Comparison of ENCODE assay signal across 1 cellular context in the genomic region with DNA sequence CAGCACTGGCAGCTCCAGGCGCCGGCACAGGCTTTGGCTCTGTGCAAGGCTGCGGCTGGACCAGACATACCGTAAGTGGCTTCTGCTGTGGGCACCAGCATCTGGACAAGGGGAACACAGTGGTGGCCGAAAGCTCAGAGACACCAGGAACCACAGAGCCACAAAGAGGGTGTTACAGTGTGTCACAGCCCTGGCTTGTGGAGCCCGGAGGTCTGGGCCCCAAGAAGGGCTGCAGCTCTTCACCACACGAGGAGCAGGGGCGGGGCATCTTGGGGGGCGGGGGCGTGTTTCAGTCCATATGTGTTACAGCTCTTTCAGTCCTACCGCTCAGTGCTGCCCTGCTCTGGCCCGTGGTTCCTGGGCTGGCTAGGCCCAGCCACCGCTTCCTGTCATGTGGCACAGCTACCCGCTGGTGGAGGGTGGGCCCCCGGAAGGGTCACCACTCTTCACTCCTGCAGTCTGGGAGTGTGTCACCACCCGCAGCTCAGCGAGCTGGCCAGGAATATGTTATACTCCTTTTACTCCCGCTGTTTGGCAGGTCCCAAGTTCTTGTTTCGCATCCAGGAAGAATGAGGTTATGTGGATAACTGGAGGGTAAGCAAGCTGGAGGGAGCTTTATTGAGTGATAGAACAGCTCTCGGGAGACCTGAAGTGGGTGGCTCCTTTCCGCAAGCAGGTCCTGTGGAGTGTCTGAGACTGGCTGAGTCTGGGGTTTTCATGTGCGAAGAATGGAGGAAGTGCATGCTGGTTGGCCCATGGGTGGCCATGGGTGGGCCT.
TF ChIP-seq lines count a peak whose summit lies in the region.

No MANE protein-coding gene starts in this region.

TF ChIP-seq in HepG2, 621 proteins besides CTCF, POLR2A, EP300 and RAD21 (continues in another document):
- TF ChIP-seq NAIF1 (CRISPR knock-in tag; IDR thresholded peaks at IDR 0.05; ENCODE audit: borderline replicate concordance), result no peak
- TF ChIP-seq, protein P1, sequence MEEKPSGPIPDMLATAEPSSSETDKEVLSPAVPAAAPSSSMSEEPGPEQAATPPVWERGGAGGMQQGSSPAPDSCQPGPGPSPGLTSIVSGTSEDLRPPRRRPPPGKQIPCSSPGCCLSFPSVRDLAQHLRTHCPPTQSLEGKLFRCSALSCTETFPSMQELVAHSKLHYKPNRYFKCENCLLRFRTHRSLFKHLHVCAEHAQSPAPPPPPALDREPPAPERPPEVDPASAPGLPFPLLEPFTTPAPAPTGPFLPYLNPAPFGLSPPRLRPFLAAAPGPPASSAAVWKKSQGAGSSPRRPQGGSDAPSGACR (CRISPR knock-in tag; IDR thresholded peaks at IDR 0.05), result peak; percentile 88
- peak; percentile 57 for TF ChIP-seq FOSL2 (CRISPR knock-in tag; IDR thresholded peaks at IDR 0.05)
- TF ChIP-seq FOXO1 (CRISPR knock-in tag; IDR thresholded peaks at IDR 0.05), result 0 out of 2 replicates have a peak, but pooled peaks have one; percentile 59
- TF ChIP-seq ZXDC (CRISPR knock-in tag; IDR thresholded peaks at IDR 0.05), result 0 out of 2 replicates have a peak, but pooled peaks have one; percentile 82
- TF ChIP-seq, protein P2, sequence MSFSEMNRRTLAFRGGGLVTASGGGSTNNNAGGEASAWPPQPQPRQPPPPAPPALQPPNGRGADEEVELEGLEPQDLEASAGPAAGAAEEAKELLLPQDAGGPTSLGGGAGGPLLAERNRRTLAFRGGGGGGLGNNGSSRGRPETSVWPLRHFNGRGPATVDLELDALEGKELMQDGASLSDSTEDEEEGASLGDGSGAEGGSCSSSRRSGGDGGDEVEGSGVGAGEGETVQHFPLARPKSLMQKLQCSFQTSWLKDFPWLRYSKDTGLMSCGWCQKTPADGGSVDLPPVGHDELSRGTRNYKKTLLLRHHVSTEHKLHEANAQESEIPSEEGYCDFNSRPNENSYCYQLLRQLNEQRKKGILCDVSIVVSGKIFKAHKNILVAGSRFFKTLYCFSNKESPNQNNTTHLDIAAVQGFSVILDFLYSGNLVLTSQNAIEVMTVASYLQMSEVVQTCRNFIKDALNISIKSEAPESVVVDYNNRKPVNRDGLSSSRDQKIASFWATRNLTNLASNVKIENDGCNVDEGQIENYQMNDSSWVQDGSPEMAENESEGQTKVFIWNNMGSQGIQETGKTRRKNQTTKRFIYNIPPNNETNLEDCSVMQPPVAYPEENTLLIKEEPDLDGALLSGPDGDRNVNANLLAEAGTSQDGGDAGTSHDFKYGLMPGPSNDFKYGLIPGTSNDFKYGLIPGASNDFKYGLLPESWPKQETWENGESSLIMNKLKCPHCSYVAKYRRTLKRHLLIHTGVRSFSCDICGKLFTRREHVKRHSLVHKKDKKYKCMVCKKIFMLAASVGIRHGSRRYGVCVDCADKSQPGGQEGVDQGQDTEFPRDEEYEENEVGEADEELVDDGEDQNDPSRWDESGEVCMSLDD (CRISPR knock-in tag; IDR thresholded peaks at IDR 0.05; ENCODE audit: borderline replicate concordance), result 0 out of 2 replicates have a peak, but pooled peaks have one; percentile 33
- peak; percentile 44; the same call in 1 of the 2 replicates for TF ChIP-seq ZNF275 (CRISPR knock-in tag; IDR thresholded peaks at IDR 0.05; ENCODE audit: borderline replicate concordance)
- TF ChIP-seq TOE1 (CRISPR knock-in tag; IDR thresholded peaks at IDR 0.05), result peak; percentile 81; the same call in 1 of the 2 replicates
- peak; percentile 84 for TF ChIP-seq ASH2L (IDR thresholded peaks at IDR 0.05; ENCODE audit: insufficient read length, low read depth, low read length)
- TF ChIP-seq KDM1A (CRISPR knock-in tag; IDR thresholded peaks at IDR 0.05), result 0 out of 2 replicates have a peak, but pooled peaks have one; percentile 10
- TF ChIP-seq MEIS1 (CRISPR knock-in tag; IDR thresholded peaks at IDR 0.05; ENCODE audit: borderline replicate concordance), result peak; percentile 50; the same call in 1 of the 2 replicates
- TF ChIP-seq ATF3 (CRISPR knock-in tag; IDR thresholded peaks at IDR 0.05), result no peak; the same call in 1 of the 2 replicates
- TF ChIP-seq, protein P3, sequence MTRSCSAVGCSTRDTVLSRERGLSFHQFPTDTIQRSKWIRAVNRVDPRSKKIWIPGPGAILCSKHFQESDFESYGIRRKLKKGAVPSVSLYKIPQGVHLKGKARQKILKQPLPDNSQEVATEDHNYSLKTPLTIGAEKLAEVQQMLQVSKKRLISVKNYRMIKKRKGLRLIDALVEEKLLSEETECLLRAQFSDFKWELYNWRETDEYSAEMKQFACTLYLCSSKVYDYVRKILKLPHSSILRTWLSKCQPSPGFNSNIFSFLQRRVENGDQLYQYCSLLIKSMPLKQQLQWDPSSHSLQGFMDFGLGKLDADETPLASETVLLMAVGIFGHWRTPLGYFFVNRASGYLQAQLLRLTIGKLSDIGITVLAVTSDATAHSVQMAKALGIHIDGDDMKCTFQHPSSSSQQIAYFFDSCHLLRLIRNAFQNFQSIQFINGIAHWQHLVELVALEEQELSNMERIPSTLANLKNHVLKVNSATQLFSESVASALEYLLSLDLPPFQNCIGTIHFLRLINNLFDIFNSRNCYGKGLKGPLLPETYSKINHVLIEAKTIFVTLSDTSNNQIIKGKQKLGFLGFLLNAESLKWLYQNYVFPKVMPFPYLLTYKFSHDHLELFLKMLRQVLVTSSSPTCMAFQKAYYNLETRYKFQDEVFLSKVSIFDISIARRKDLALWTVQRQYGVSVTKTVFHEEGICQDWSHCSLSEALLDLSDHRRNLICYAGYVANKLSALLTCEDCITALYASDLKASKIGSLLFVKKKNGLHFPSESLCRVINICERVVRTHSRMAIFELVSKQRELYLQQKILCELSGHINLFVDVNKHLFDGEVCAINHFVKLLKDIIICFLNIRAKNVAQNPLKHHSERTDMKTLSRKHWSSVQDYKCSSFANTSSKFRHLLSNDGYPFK (CRISPR knock-in tag; IDR thresholded peaks at IDR 0.05; ENCODE audit: borderline replicate concordance), result peak; percentile 86
- TF ChIP-seq HDAC2 (CRISPR knock-in tag; IDR thresholded peaks at IDR 0.05), result peak; percentile 45; the same call in 1 of the 2 replicates
- TF ChIP-seq ZNF616 (CRISPR knock-in tag; IDR thresholded peaks at IDR 0.05; ENCODE audit: low read depth), result no peak
- peak; percentile 1; the same call in 1 of the 2 replicates for TF ChIP-seq ZNF333 (CRISPR knock-in tag; IDR thresholded peaks at IDR 0.05; ENCODE audit: borderline replicate concordance)
- TF ChIP-seq, protein P4, sequence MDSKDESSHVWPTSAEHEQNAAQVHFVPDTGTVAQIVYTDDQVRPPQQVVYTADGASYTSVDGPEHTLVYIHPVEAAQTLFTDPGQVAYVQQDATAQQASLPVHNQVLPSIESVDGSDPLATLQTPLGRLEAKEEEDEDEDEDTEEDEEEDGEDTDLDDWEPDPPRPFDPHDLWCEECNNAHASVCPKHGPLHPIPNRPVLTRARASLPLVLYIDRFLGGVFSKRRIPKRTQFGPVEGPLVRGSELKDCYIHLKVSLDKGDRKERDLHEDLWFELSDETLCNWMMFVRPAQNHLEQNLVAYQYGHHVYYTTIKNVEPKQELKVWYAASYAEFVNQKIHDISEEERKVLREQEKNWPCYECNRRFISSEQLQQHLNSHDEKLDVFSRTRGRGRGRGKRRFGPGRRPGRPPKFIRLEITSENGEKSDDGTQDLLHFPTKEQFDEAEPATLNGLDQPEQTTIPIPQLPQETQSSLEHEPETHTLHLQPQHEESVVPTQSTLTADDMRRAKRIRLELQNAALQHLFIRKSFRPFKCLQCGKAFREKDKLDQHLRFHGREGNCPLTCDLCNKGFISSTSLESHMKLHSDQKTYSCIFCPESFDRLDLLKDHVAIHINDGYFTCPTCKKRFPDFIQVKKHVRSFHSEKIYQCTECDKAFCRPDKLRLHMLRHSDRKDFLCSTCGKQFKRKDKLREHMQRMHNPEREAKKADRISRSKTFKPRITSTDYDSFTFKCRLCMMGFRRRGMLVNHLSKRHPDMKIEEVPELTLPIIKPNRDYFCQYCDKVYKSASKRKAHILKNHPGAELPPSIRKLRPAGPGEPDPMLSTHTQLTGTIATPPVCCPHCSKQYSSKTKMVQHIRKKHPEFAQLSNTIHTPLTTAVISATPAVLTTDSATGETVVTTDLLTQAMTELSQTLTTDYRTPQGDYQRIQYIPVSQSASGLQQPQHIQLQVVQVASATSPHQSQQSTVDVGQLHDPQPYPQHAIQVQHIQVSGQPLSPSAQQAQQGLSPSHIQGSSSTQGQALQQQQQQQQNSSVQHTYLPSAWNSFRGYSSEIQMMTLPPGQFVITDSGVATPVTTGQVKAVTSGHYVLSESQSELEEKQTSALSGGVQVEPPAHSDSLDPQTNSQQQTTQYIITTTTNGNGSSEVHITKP (CRISPR knock-in tag; IDR thresholded peaks at IDR 0.05; ENCODE audit: low read depth), result peak; percentile 60
- TF ChIP-seq ZNF784 (CRISPR knock-in tag; IDR thresholded peaks at IDR 0.05; ENCODE audit: borderline replicate concordance), result peak; percentile 87
- TF ChIP-seq ZNF891 (CRISPR knock-in tag; IDR thresholded peaks at IDR 0.05), result no peak
- peak; percentile 39 for TF ChIP-seq MED8 (CRISPR knock-in tag; IDR thresholded peaks at IDR 0.05; ENCODE audit: insufficient replicate concordance)
- TF ChIP-seq YEATS2 (CRISPR knock-in tag; IDR thresholded peaks at IDR 0.05; ENCODE audit: borderline replicate concordance), result peak; percentile 89; the same call in 1 of the 2 replicates
- TF ChIP-seq, protein P5, sequence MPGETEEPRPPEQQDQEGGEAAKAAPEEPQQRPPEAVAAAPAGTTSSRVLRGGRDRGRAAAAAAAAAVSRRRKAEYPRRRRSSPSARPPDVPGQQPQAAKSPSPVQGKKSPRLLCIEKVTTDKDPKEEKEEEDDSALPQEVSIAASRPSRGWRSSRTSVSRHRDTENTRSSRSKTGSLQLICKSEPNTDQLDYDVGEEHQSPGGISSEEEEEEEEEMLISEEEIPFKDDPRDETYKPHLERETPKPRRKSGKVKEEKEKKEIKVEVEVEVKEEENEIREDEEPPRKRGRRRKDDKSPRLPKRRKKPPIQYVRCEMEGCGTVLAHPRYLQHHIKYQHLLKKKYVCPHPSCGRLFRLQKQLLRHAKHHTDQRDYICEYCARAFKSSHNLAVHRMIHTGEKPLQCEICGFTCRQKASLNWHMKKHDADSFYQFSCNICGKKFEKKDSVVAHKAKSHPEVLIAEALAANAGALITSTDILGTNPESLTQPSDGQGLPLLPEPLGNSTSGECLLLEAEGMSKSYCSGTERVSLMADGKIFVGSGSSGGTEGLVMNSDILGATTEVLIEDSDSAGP (CRISPR knock-in tag; IDR thresholded peaks at IDR 0.05; ENCODE audit: borderline replicate concordance), result peak; percentile 62; the same call in 1 of the 2 replicates
- peak; percentile 26; the same call in 1 of the 2 replicates for TF ChIP-seq ETV6 (CRISPR knock-in tag; conservative IDR thresholded peaks at IDR 0.05)
- TF ChIP-seq SRF (IDR thresholded peaks at IDR 0.05; ENCODE audit: low read depth, low read length), result peak; percentile 13; the same call in 1 of the 2 replicates
- TF ChIP-seq ZNF230 (CRISPR knock-in tag; IDR thresholded peaks at IDR 0.05), result no peak
- 0 out of 2 replicates have a peak, but pooled peaks have one; percentile 79 for TF ChIP-seq FOXO4 (CRISPR knock-in tag; conservative IDR thresholded peaks at IDR 0.05)
